In genomic region chr2:190674966-190675650, GRCh38 we compare ENCODE assay signal across 11 cellular contexts. TPM values are rescaled to one million over a fixed set of nuclear protein-coding genes. Genes with fewer than 3 reads are reported as not detected.
DNase-seq lines count a peak whose midpoint lies in the region; ATAC-seq, FAIRE-seq and TF ChIP-seq lines count a peak whose summit lies in the region.
"Had no signal": no experiment of that assay in that cellular context is flagged by ENCODE, and none has a peak within 500 bp of the region (broad histone marks: within the 10 kb centered on the region; RNA-seq: fewer than 3 reads in every experiment).

No MANE protein-coding gene starts in this region.

- peaks cover 48% of the 10 kb centered on the region for H3K36me3 Mint-ChIP-seq in activated CD4-positive, alpha-beta T cell treated with anti-CD3 and anti-CD28 coated beads, Interleukin-2, amount 10 ng/mL, durations not matched to agents 24 days and 14 days (ENCODE audit: low read depth)
- H3K36me3 Mint-ChIP-seq in natural killer cell treated with Interleukin-12 subunit alpha and Interleukin-12 subunit beta and Interleukin-15 and Interleukin-18, amount 100 ng/mL, for 72 hours = peaks cover 14% of the 10 kb centered on the region

- no peak for DNase-seq in activated CD4-positive, alpha-beta T cell treated with anti-CD3 and anti-CD28 coated beads, Interleukin-2, amount 10 ng/mL, durations not matched to agents 24 days and 14 days
- DNase-seq in activated CD4-positive, alpha-beta T cell treated with anti-CD3 and anti-CD28 coated beads, Interleukin-2, amount 50 U/mL, for 4 hours = no peak
- no peak for DNase-seq in natural killer cell treated with Interleukin-12 subunit alpha and Interleukin-12 subunit beta and Interleukin-15 and Interleukin-18, amount 100 ng/mL, for 72 hours (ENCODE audit: low spot score)
- no peak for DNase-seq in D721Med (ENCODE audit: insufficient read length, low spot score)
- DNase-seq in NCI-H345 (lab: John Stamatoyannopoulos, UW) = no peak
- DNase-seq in substantia nigra (lab: John Stamatoyannopoulos, UW) = no peak

- no peak for FAIRE-seq in D721Med (lab: Jason Lieb, UNC)
- FAIRE-seq: A549 had no signal

- TF ChIP-seq CTCF in D721Med (IDR thresholded peaks at IDR 0.05; ENCODE audit: insufficient read depth, missing control alignments) = no peak

- no peak overlapping the region for H3K27ac ChIP-seq in substantia nigra (ENCODE audit: low read depth, low read length, poor library complexity, severe bottlenecking)
- H3K27ac ChIP-seq: A549, SJSA1 had no signal

- no peaks in the 10 kb centered on the region for H3K27me3 Mint-ChIP-seq in activated CD4-positive, alpha-beta T cell treated with anti-CD3 and anti-CD28 coated beads, Interleukin-2, amount 10 ng/mL, durations not matched to agents 24 days and 14 days
- H3K27me3 Mint-ChIP-seq in natural killer cell treated with Interleukin-12 subunit alpha and Interleukin-12 subunit beta and Interleukin-15 and Interleukin-18, amount 100 ng/mL, for 72 hours = no peaks in the 10 kb centered on the region
- H3K27me3 Mint-ChIP-seq: activated naive CD4-positive, alpha-beta T cell treated with anti-CD3 and anti-CD28 coated beads, Interleukin-2, amount 50 U/mL, for 24 hours had no signal

- peak overlapping the region; percentile 33 for H3K4me3 Mint-ChIP-seq in activated CD4-positive, alpha-beta T cell treated with anti-CD3 and anti-CD28 coated beads, Interleukin-2, amount 10 ng/mL, durations not matched to agents 24 days and 14 days
- H3K4me3 Mint-ChIP-seq in natural killer cell treated with Interleukin-12 subunit alpha and Interleukin-12 subunit beta and Interleukin-15 and Interleukin-18, amount 100 ng/mL, for 72 hours = no peak overlapping the region

- H3K9me3 Mint-ChIP-seq in activated CD4-positive, alpha-beta T cell treated with anti-CD3 and anti-CD28 coated beads, Interleukin-2, amount 10 ng/mL, durations not matched to agents 24 days and 14 days = no peaks in the 10 kb centered on the region
- no peaks in the 10 kb centered on the region for H3K9me3 Mint-ChIP-seq in natural killer cell treated with Interleukin-12 subunit alpha and Interleukin-12 subunit beta and Interleukin-15 and Interleukin-18, amount 100 ng/mL, for 72 hours
- H3K9me3 Mint-ChIP-seq: activated naive CD4-positive, alpha-beta T cell treated with anti-CD3 and anti-CD28 coated beads, Interleukin-2, amount 50 U/mL, for 24 hours had no signal

- H3K4me1 Mint-ChIP-seq in activated CD4-positive, alpha-beta T cell treated with anti-CD3 and anti-CD28 coated beads, Interleukin-2, amount 10 ng/mL, durations not matched to agents 24 days and 14 days = peaks cover 55% of the 10 kb centered on the region
- peaks cover 23 to 34% of the 10 kb centered on the region in 2 donors for H3K4me1 Mint-ChIP-seq in natural killer cell treated with Interleukin-12 subunit alpha and Interleukin-12 subunit beta and Interleukin-15 and Interleukin-18, amount 100 ng/mL, for 72 hours (ENCODE audit: low read depth in 2 of 2)

- ATAC-seq in GM21723 (IDR thresholded peaks at IDR 0.05; ENCODE audit: unreplicated experiment) = peak; percentile 55
- peak; percentile 50 for ATAC-seq in HG03378 (IDR thresholded peaks at IDR 0.05; ENCODE audit: unreplicated experiment)
- ATAC-seq in natural killer cell treated with Interleukin-12 subunit alpha and Interleukin-12 subunit beta and Interleukin-15 and Interleukin-18, amount 100 ng/mL, for 72 hours = no peak
- ATAC-seq: A549 had no signal

- peak overlapping the region; percentile 76 for H3K27ac Mint-ChIP-seq in activated CD4-positive, alpha-beta T cell treated with anti-CD3 and anti-CD28 coated beads, Interleukin-2, amount 10 ng/mL, durations not matched to agents 24 days and 14 days
- H3K27ac Mint-ChIP-seq in natural killer cell treated with Interleukin-12 subunit alpha and Interleukin-12 subunit beta and Interleukin-15 and Interleukin-18, amount 100 ng/mL, for 72 hours = peak overlapping the region; percentile 23 to 34

- intact Hi-C loops in activated CD4-positive, alpha-beta T cell treated with anti-CD3 and anti-CD28 coated beads, Interleukin-2, amount 10 ng/mL, durations not matched to agents 24 days and 14 days (cut with micrococcal nuclease) = loop anchor here (2.0 to 10.0 kb wide), 2 partner anchors 14 to 440 kb away; no protein-coding TSS in a partner anchor

RNA-seq across cellular contexts. Expression of gene NAB1, which starts 26.2 kb away (rescaled TPM):
- 34.1 and 37.4 TPM in 2 replicates for total RNA-seq in activated CD4-positive, alpha-beta T cell treated with anti-CD3 and anti-CD28 coated beads, Interleukin-2, amount 10 ng/mL, durations not matched to agents 24 days and 14 days
- total RNA-seq in natural killer cell treated with Interleukin-12 subunit alpha and Interleukin-12 subunit beta and Interleukin-15 and Interleukin-18, amount 100 ng/mL, for 72 hours = 10 to 100 TPM; 45.7 to 59.7 TPM

Comparison
In these comparisons a context has a peak if more than half of its experiments do, and no peak if none do; other contexts are left out.
1. ATAC-seq: peak in GM21723 (single experiment) and HG03378 (single experiment); none in natural killer cell treated with Interleukin-12 subunit alpha and Interleukin-12 subunit beta and Interleukin-15 and Interleukin-18, amount 100 ng/mL, for 72 hours (0 of 2).